Comparison of ENCODE assay signal across 9 cellular contexts in genomic region chr9:112971415-112971814, GRCh38. TPM values are rescaled to one million over a fixed set of nuclear protein-coding genes. Genes with fewer than 3 reads are reported as not detected.
DNase-seq lines count a peak whose midpoint lies in the region; ATAC-seq, FAIRE-seq and TF ChIP-seq lines count a peak whose summit lies in the region.
"Had no signal": no experiment of that assay in that cellular context is flagged by ENCODE, and none has a peak within 500 bp of the region (broad histone marks: within the 10 kb centered on the region; RNA-seq: fewer than 3 reads in every experiment).

No MANE protein-coding gene starts in this region.

- no peak for ATAC-seq in Right ventricle myocardium superior (ENCODE audit: poor library complexity)

- H3K27ac Mint-ChIP-seq in MCF 10A (ENCODE audit: low read depth, unreplicated experiment) (no peak overlapping the region), type B pancreatic cell (no peak overlapping the region)

- no peaks in the 10 kb centered on the region for H3K27me3 ChIP-seq in breast epithelium

- H3K27ac ChIP-seq in breast epithelium = no peak overlapping the region

- no peaks in the 10 kb centered on the region for H3K4me1 ChIP-seq in breast epithelium

- intact Hi-C loops in MCF 10A (cut with micrococcal nuclease) = loop anchor here (1.0 to 5.0 kb wide), 2 partner anchors 50 to 141 kb away; no protein-coding TSS in a partner anchor
- intact Hi-C loops in breast epithelium (cut with DNase I; ENCODE audit: low total_unique reads) = no loop called here
- intact Hi-C loops in Right ventricle myocardium superior (cut with DNase I) = no loop called here

- no peak for FAIRE-seq in frontal cortex (lab: Jason Lieb, UNC)

- TF ChIP-seq POLR2A in breast epithelium (IDR thresholded peaks at IDR 0.05) = no peak

- H3K9me3 Mint-ChIP-seq in MCF 10A (ENCODE audit: unreplicated experiment) (peaks cover 10% of the 10 kb centered on the region), type B pancreatic cell (no peaks in the 10 kb centered on the region)

- H3K4me3 Mint-ChIP-seq in MCF 10A (ENCODE audit: unreplicated experiment) = no peak overlapping the region
- H3K4me3 Mint-ChIP-seq in type B pancreatic cell = no peak overlapping the region

- no peak overlapping the region for H3K4me3 ChIP-seq in breast epithelium
- no peak overlapping the region for H3K4me3 ChIP-seq in choroid plexus epithelial cell (ENCODE audit: low read depth, low read length)

- H3K9me3 ChIP-seq in breast epithelium = peaks cover 0 to 11% of the 10 kb centered on the region in 2 donors

- H3K36me3 ChIP-seq in breast epithelium = no peaks in the 10 kb centered on the region

- POLR2A ChIA-PET in MCF 10A (lab: Yijun Ruan, JAX) = no interaction called here

- no peaks in the 10 kb centered on the region for H3K36me3 Mint-ChIP-seq in MCF 10A (ENCODE audit: insufficient read depth, unreplicated experiment)
- no peaks in the 10 kb centered on the region for H3K36me3 Mint-ChIP-seq in type B pancreatic cell

- H3K4me1 Mint-ChIP-seq in MCF 10A (ENCODE audit: insufficient read depth, unreplicated experiment) = no peaks in the 10 kb centered on the region
- H3K4me1 Mint-ChIP-seq in type B pancreatic cell (ENCODE audit: unreplicated experiment) = no peaks in the 10 kb centered on the region

- DNase-seq in MCF 10A (ENCODE audit: unreplicated experiment) (peak; percentile 34), breast epithelium (ENCODE audit: low spot score in 2 of 2) (no peak), NAMALWA (ENCODE audit: low spot score) (peak; percentile 39), choroid plexus epithelial cell (ENCODE audit: low read depth) (peak; percentile 15), type B pancreatic cell (ENCODE audit: extremely low spot score, unreplicated experiment) (no peak), cerebellum (ENCODE audit: low spot score) (no peak), Right ventricle myocardium superior (no peak), frontal cortex (ENCODE audit: low spot score in 2 of 2) (no peak)
- DNase-seq: activated CD4-positive, alpha-beta T cell treated with anti-CD3 and anti-CD28 coated beads, Interleukin-2, amount 50 U/mL, for 4 hours had no signal

- TF ChIP-seq CTCF in MCF 10A (IDR thresholded peaks at IDR 0.05; ENCODE audit: unreplicated experiment) (peak; percentile 26), breast epithelium (IDR thresholded peaks at IDR 0.05) (no peak), choroid plexus epithelial cell (conservative IDR thresholded peaks at IDR 0.05; ENCODE audit: low read depth, low read length) (peak; percentile 36), type B pancreatic cell (conservative IDR thresholded peaks at IDR 0.05) (peak; percentile 54)

- H3K27me3 Mint-ChIP-seq in MCF 10A (ENCODE audit: insufficient read depth, unreplicated experiment) (peaks cover 19% of the 10 kb centered on the region), type B pancreatic cell (peaks cover 27% of the 10 kb centered on the region)

- BruUV-seq in MCF 10A (replicated peaks; lab: Mats Ljungman, UMichigan) = no TSS peak

- CTCF ChIA-PET in MCF 10A (lab: Yijun Ruan, JAX) = interaction anchor here (0.7 to 2.1 kb wide), 6 partner anchors 33 to 141 kb away, joined by 3 to 13 read pairs (median 4); no protein-coding TSS in a partner anchor

RNA-seq across cellular contexts. Expression of gene ZNF883, which starts 40.6 kb away (rescaled TPM):
- total RNA-seq in MCF 10A (2022) (0.51 and 0.59 TPM in 2 replicates), breast epithelium (1 to 10 TPM; 1.4 to 4.6 (median 2.6) TPM), type B pancreatic cell (ENCODE audit: low replicate concordance) (7.9 and 12.9 TPM in 2 replicates), cerebellum (25.4 TPM), Right ventricle myocardium superior (5.7 TPM), frontal cortex (28.1 TPM)

Comparison
In these comparisons a context has a peak if more than half of its experiments do, and no peak if none do; other contexts are left out.
1. DNase-seq: peak in MCF 10A (single experiment), NAMALWA (single experiment) and choroid plexus epithelial cell (single experiment); none in breast epithelium (0 of 2), type B pancreatic cell (single experiment), cerebellum (single experiment), Right ventricle myocardium superior (single experiment) and frontal cortex (0 of 2).
2. CTCF ChIP-seq: peak in MCF 10A (single experiment), choroid plexus epithelial cell (single experiment) and type B pancreatic cell (single experiment); none in breast epithelium (0 of 3).